In the genomic region with DNA sequence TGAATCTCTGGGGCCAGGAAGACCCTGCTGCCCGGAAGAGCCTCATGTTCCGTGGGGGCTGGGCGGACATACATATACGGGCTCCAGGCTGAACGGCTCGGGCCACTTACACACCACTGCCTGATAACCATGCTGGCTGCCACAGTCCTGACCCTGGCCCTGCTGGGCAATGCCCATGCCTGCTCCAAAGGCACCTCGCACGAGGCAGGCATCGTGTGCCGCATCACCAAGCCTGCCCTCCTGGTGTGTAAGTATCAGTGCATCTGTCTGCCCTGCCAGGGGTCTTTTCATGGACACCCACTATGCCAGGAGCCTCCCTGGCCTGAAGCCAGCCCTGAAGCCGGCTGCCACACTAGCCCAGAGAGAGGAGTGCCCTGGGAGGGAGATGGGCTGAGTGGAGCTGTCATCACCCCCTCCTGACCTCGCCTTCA, we compare ENCODE assay signal across 2 cellular contexts.
TF ChIP-seq lines count a peak whose summit lies in the region.

CETP (plus strand) TSS at position 100 of the 431 bp plus-strand sequence; CDS start at position 130, 30 bp downstream.

TF ChIP-seq in SK-N-SH, 30 proteins besides CTCF, POLR2A, EP300 and RAD21 (continued from another document):
- TF ChIP-seq REST (IDR thresholded peaks at IDR 0.05; ENCODE audit: low read depth, low read length), result no peak
- no peak for TF ChIP-seq ZBTB33 (IDR thresholded peaks at IDR 0.05; ENCODE audit: borderline replicate concordance, low read depth)
- no peak for TF ChIP-seq POLR2AphosphoS5 (IDR thresholded peaks at IDR 0.05; ENCODE audit: low read depth, low read length)
- no peak for TF ChIP-seq MAX (IDR thresholded peaks at IDR 0.05; ENCODE audit: low read depth)
- TF ChIP-seq YY1 (IDR thresholded peaks at IDR 0.05; ENCODE audit: low read depth), result no peak
- TF ChIP-seq TCF12 (IDR thresholded peaks at IDR 0.05), result no peak
- no peak for TF ChIP-seq JUND (IDR thresholded peaks at IDR 0.05)
- no peak for TF ChIP-seq RFX5 (IDR thresholded peaks at IDR 0.05; ENCODE audit: low read length)
- TF ChIP-seq, protein P1, sequence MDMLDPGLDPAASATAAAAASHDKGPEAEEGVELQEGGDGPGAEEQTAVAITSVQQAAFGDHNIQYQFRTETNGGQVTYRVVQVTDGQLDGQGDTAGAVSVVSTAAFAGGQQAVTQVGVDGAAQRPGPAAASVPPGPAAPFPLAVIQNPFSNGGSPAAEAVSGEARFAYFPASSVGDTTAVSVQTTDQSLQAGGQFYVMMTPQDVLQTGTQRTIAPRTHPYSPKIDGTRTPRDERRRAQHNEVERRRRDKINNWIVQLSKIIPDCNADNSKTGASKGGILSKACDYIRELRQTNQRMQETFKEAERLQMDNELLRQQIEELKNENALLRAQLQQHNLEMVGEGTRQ (IDR thresholded peaks at IDR 0.05; ENCODE audit: borderline replicate concordance, low read depth, low read length), result no peak
- no peak for TF ChIP-seq NRF1 (IDR thresholded peaks at IDR 0.05; ENCODE audit: low read depth, low read length)
- TF ChIP-seq MEF2A (IDR thresholded peaks at IDR 0.05; ENCODE audit: borderline replicate concordance, low read depth), result no peak
- no peak for TF ChIP-seq GATA2 (CRISPR knock-in tag; IDR thresholded peaks at IDR 0.05)
- no peak for TF ChIP-seq CHD2 (IDR thresholded peaks at IDR 0.05; ENCODE audit: low read length, partially characterized antibody)
- TF ChIP-seq SMC3 (IDR thresholded peaks at IDR 0.05; ENCODE audit: low read depth, low read length), result no peak

TF ChIP-seq in SK-N-SH treated with all-trans-retinoic acid at 6 μM for 48 hours, 23 proteins besides CTCF, POLR2A, EP300 and RAD21 (continued from another document):
- no peak for TF ChIP-seq TSHZ2 (CRISPR knock-in tag; IDR thresholded peaks at IDR 0.05)
- no peak for TF ChIP-seq OSR1 (CRISPR knock-in tag; IDR thresholded peaks at IDR 0.05)
- no peak for TF ChIP-seq RARB (CRISPR knock-in tag; IDR thresholded peaks at IDR 0.05)
